Comparison of ENCODE assay signal across 8 cellular contexts in the genomic region with DNA sequence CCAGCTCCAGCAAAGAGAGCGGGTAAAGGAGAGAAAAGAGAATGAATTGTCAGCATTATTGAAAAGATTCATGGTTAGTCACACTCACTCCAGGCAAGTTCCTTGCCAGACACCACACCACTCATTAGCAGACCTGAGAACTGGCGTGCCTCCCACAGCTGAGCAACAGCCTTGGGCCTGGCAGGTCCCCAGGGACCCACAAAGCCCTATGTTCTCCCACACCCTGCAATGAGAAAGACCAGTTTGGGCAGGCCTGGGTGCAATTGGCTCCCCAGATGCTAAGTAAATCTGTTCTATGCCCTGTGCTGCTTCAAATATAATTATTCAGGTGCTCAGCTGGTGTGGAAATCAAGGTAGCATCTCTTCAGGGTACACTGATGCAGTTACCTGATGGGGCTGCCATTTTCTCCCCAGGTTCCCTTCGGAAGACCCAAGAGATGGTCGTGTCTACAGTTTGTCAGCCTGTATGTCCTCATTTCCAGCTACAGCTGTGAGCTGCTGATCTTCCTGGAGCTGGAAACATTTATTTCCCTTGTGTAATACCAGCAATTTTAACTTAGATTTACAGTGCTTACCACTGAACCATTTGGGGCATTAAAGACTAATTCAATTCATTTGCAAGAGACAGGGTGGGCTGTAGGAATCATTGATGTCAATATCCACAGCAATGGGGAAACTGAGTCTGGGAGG.
DNase-seq lines count a peak whose midpoint lies in the region; ATAC-seq, FAIRE-seq and TF ChIP-seq lines count a peak whose summit lies in the region.

No MANE protein-coding gene starts in this region.

- no peaks in the 10 kb centered on the region for H3K9me3 ChIP-seq in kidney (ENCODE audit: control insufficient read depth in 1 of 2, low read length in 2 of 2)

- no peak for FAIRE-seq in kidney (lab: Jason Lieb, UNC)

- H3K4me1 ChIP-seq in kidney (ENCODE audit: control insufficient read depth in 1 of 2, insufficient read depth in 1 of 2, low read depth in 1 of 2, low read length in 2 of 2) = no peaks in the 10 kb centered on the region

- H3K4me3 ChIP-seq in fibroblast of the aortic adventitia (ENCODE audit: low read depth, low read length) = no peak overlapping the region
- no peak overlapping the region for H3K4me3 ChIP-seq in kidney (ENCODE audit: low read length in 2 of 2)

- intact Hi-C loops in kidney (cut with DNase I) = loop anchor here (10.0 kb wide), 1 partner anchor 624 kb away; no protein-coding TSS in a partner anchor

- peak; percentile 80 for DNase-seq in activated effector memory CD4-positive, alpha-beta T cell treated with anti-CD3 and anti-CD28 coated beads, Interleukin-2, amount 50 U/mL, for 16 hours
- DNase-seq in activated effector memory CD4-positive, alpha-beta T cell treated with Interleukin-2 at 50 U/mL for 16 hours = no peak
- DNase-seq in NCI-H526 treated with DMSO at 0.1 percent for 48 hours (lab: John Stamatoyannopoulos, UW) = peak; percentile 91
- peak; percentile 91 for DNase-seq in fibroblast of the aortic adventitia (ENCODE audit: low read depth)
- peak; percentile 3 for DNase-seq in stimulated activated CD8-positive, alpha-beta memory T cell treated with anti-CD3 and anti-CD28 coated beads, Interleukin-12 subunit alpha, Interleukin-12 subunit beta, amount 100 ng/mL, for 24 hours (ENCODE audit: extremely low read depth)
- DNase-seq in kidney = no peak
- DNase-seq in T-helper 9 cell = no peak

- no peak for TF ChIP-seq CTCF in fibroblast of the aortic adventitia (IDR thresholded peaks at IDR 0.05; ENCODE audit: insufficient read depth, low read length)
- TF ChIP-seq CTCF in kidney (IDR thresholded peaks at IDR 0.05; ENCODE audit: borderline replicate concordance, extremely low read depth, insufficient read depth) = no peak

- H3K27ac ChIP-seq in kidney (ENCODE audit: low read depth in 2 of 2, low read length in 2 of 2) = no peak overlapping the region

- peak; percentile 78 for ATAC-seq in HG02884 (IDR thresholded peaks at IDR 0.05; ENCODE audit: unreplicated experiment)

- H3K9ac ChIP-seq in kidney (ENCODE audit: low read length in 2 of 2) = no peak overlapping the region

- no peaks in the 10 kb centered on the region for H3K36me3 ChIP-seq in kidney (ENCODE audit: control insufficient read depth in 1 of 2, insufficient read depth in 2 of 2, low read length in 2 of 2)

Comparison
In these comparisons a context has a peak if more than half of its experiments do, and no peak if none do; other contexts are left out.
1. DNase-seq: peak in activated effector memory CD4-positive, alpha-beta T cell treated with anti-CD3 and anti-CD28 coated beads, Interleukin-2, amount 50 U/mL, for 16 hours (single experiment), NCI-H526 treated with DMSO at 0.1 percent for 48 hours (single experiment), fibroblast of the aortic adventitia (single experiment) and stimulated activated CD8-positive, alpha-beta memory T cell treated with anti-CD3 and anti-CD28 coated beads, Interleukin-12 subunit alpha, Interleukin-12 subunit beta, amount 100 ng/mL, for 24 hours (single experiment); none in activated effector memory CD4-positive, alpha-beta T cell treated with Interleukin-2 at 50 U/mL for 16 hours (single experiment), kidney (single experiment) and T-helper 9 cell (single experiment).